Comparison of ENCODE assay signal across 9 cellular contexts in genomic region chr7:116753130-116753529, GRCh38.
"Had no signal": no experiment of that assay in that cellular context is flagged by ENCODE, and none has a peak within 500 bp of the region (broad histone marks: within the 10 kb centered on the region; RNA-seq: fewer than 3 reads in every experiment).

No MANE protein-coding gene starts in this region.

- H3K27ac Mint-ChIP-seq: HFFc6, IgD-negative memory B cell had no signal

- H3K4me3 ChIP-seq: GM23248, HAP-1 had no signal

- DNase-seq: GM23248, GOT3, H7, HFFc6 had no signal

- H3K4me3 Mint-ChIP-seq: HFFc6, IgD-negative memory B cell had no signal

- H3K27ac ChIP-seq: GM23248, HL-60 had no signal

- H3K9ac ChIP-seq: GM23248 had no signal

- H3K36me3 Mint-ChIP-seq: IgD-negative memory B cell had no signal

- H3K4me1 ChIP-seq: HAP-1 had no signal

- ATAC-seq: HCT116, HepG2 had no signal

- H3K36me3 ChIP-seq: HAP-1 had no signal
